In the genomic region with DNA sequence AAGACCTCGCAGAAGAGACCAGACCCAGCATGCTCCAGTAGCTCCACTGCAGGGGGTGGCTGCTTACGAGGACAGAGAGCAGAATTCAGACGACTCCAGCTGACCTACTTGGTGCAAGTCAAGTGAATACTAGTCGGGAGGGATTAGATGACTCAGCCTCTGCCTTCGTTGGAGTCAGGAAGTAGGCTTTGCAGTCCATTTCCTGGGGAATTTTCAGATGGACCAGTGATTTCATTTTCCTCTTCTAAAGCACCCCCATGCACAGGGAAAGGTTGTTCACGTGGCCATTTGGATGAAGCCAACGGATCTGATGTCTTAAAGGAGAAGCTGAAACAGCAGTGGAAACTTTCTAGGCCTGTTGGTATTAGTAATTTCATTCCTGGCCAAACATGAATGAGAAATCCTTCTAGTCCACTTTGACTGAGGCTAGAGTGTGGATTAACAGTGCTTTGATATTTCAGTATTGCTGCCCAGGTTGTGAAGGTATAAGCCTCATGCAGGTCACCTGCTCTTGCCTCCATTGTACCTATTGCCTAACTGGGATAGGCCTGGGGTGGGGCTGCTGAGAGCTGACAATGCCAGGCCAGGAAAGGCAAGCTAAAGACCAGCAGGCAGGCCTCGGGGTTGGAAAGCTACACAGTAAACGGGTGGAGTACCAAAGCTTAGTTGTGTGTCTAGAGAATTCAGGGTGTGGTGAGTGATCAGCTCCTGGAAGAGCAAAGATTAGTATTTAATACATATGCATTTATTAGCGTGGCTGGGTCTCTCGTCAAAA, we compare ENCODE assay signal across 8 cellular contexts.
DNase-seq lines count a peak whose midpoint lies in the region; ATAC-seq and TF ChIP-seq lines count a peak whose summit lies in the region.

No MANE protein-coding gene starts in this region.

- H2AFZ ChIP-seq in hepatocyte, result no peak overlapping the region

- H3K27me3 Mint-ChIP-seq in activated CD4-positive, alpha-beta T cell treated with anti-CD3 and anti-CD28 coated beads, Interleukin-2, amount 10 ng/mL, durations not matched to agents 24 days and 14 days, result no peaks in the 10 kb centered on the region

- H3K9me3 ChIP-seq in WERI-Rb-1 (ENCODE audit: severe bottlenecking) (no peaks in the 10 kb centered on the region), hepatocyte (ENCODE audit: low read depth) (no peaks in the 10 kb centered on the region), upper lobe of right lung (no peaks in the 10 kb centered on the region)

- DNase-seq in activated CD4-positive, alpha-beta T cell treated with anti-CD3 and anti-CD28 coated beads, Interleukin-2, amount 10 ng/mL, durations not matched to agents 24 days and 14 days, result no peak
- no peak for DNase-seq in activated CD4-positive, alpha-beta T cell treated with anti-CD3 and anti-CD28 coated beads, Interleukin-2, amount 50 U/mL, for 4 hours
- DNase-seq in WERI-Rb-1 (peak; percentile 44), hepatocyte (ENCODE audit: low spot score) (peak; percentile 69), upper lobe of right lung (no peak), erythroblast (lab: John Stamatoyannopoulos, UW) (no peak), NCI-H345 (lab: John Stamatoyannopoulos, UW) (no peak)
- DNase-seq in activated CD8-positive, alpha-beta memory T cell treated with anti-CD3 and anti-CD28 coated beads, Interleukin-2, amount 50 U/mL, for 4 hours, result no peak

- intact Hi-C loops in activated CD4-positive, alpha-beta T cell treated with anti-CD3 and anti-CD28 coated beads, Interleukin-2, amount 10 ng/mL, durations not matched to agents 24 days and 14 days (cut with micrococcal nuclease), result loop anchor here (5.0 to 10.0 kb wide), 4 partner anchors 117 to 503 kb away; partner anchors contain the start of genes FOSL2 and MRPL33
- intact Hi-C loops in upper lobe of right lung (cut with DNase I), result no loop called here

- H3K4me1 Mint-ChIP-seq in activated CD4-positive, alpha-beta T cell treated with anti-CD3 and anti-CD28 coated beads, Interleukin-2, amount 10 ng/mL, durations not matched to agents 24 days and 14 days, result peaks cover 44% of the 10 kb centered on the region

- no peak overlapping the region for H3K27ac ChIP-seq in WERI-Rb-1
- H3K27ac ChIP-seq in hepatocyte, result peak overlapping the region; percentile 92
- no peak overlapping the region for H3K27ac ChIP-seq in upper lobe of right lung

- H3K9me2 ChIP-seq in hepatocyte (replicated peaks; ENCODE audit: insufficient read depth), result no peaks in the 10 kb centered on the region

- 45% methylated on average over 11 of the region's 11 CpGs for WGBS in hepatocyte (ENCODE audit: low lambda C conversion rate, missing lambda C conversion rate)

- H3K9me3 Mint-ChIP-seq in activated CD4-positive, alpha-beta T cell treated with anti-CD3 and anti-CD28 coated beads, Interleukin-2, amount 10 ng/mL, durations not matched to agents 24 days and 14 days, result no peaks in the 10 kb centered on the region

- no peak for TF ChIP-seq POLR2A in erythroblast (IDR thresholded peaks at IDR 0.05; ENCODE audit: low read length)

- no peaks in the 10 kb centered on the region for H3K79me2 ChIP-seq in hepatocyte

- peak; percentile 47 for ATAC-seq in upper lobe of right lung

- peaks cover 18% of the 10 kb centered on the region for H3K36me3 Mint-ChIP-seq in activated CD4-positive, alpha-beta T cell treated with anti-CD3 and anti-CD28 coated beads, Interleukin-2, amount 10 ng/mL, durations not matched to agents 24 days and 14 days (ENCODE audit: low read depth)

- H3K4me3 ChIP-seq in WERI-Rb-1 (ENCODE audit: low read depth, low read length) (no peak overlapping the region), hepatocyte (no peak overlapping the region), upper lobe of right lung (no peak overlapping the region)

- peak overlapping the region; percentile 45 for H3K4me3 Mint-ChIP-seq in activated CD4-positive, alpha-beta T cell treated with anti-CD3 and anti-CD28 coated beads, Interleukin-2, amount 10 ng/mL, durations not matched to agents 24 days and 14 days

- H3K4me2 ChIP-seq in hepatocyte, result no peak overlapping the region

- peaks cover 32% of the 10 kb centered on the region for H3K4me1 ChIP-seq in hepatocyte (ENCODE audit: insufficient read depth)
- peaks cover 7% of the 10 kb centered on the region for H3K4me1 ChIP-seq in upper lobe of right lung

- TF ChIP-seq CTCF in WERI-Rb-1 (IDR thresholded peaks at IDR 0.05; ENCODE audit: low read depth, low read length) (no peak), hepatocyte (IDR thresholded peaks at IDR 0.05; ENCODE audit: poor library complexity) (no peak), upper lobe of right lung (IDR thresholded peaks at IDR 0.05) (no peak)

- no peaks in the 10 kb centered on the region for H4K20me1 ChIP-seq in hepatocyte (ENCODE audit: insufficient read depth, poor library complexity, severe bottlenecking)

- H3K27ac Mint-ChIP-seq in activated CD4-positive, alpha-beta T cell treated with anti-CD3 and anti-CD28 coated beads, Interleukin-2, amount 10 ng/mL, durations not matched to agents 24 days and 14 days, result peak overlapping the region; percentile 47

- H3K27me3 ChIP-seq in WERI-Rb-1 (ENCODE audit: insufficient read depth, low read depth, severe bottlenecking) (no peaks in the 10 kb centered on the region), hepatocyte (no peaks in the 10 kb centered on the region), upper lobe of right lung (no peaks in the 10 kb centered on the region)

- H3K36me3 ChIP-seq in WERI-Rb-1, result no peaks in the 10 kb centered on the region
- H3K36me3 ChIP-seq in hepatocyte (replicated peaks; ENCODE audit: insufficient read depth, low read depth), result no peaks in the 10 kb centered on the region
- no peaks in the 10 kb centered on the region for H3K36me3 ChIP-seq in upper lobe of right lung

Comparison
In these comparisons a context has a peak if more than half of its experiments do, and no peak if none do; other contexts are left out.
1. DNase-seq: peak in WERI-Rb-1 (single experiment) and hepatocyte (single experiment); none in activated CD4-positive, alpha-beta T cell treated with anti-CD3 and anti-CD28 coated beads, Interleukin-2, amount 10 ng/mL, durations not matched to agents 24 days and 14 days (single experiment), activated CD4-positive, alpha-beta T cell treated with anti-CD3 and anti-CD28 coated beads, Interleukin-2, amount 50 U/mL, for 4 hours (0 of 2), upper lobe of right lung (single experiment), erythroblast (0 of 2), NCI-H345 (single experiment) and activated CD8-positive, alpha-beta memory T cell treated with anti-CD3 and anti-CD28 coated beads, Interleukin-2, amount 50 U/mL, for 4 hours (single experiment).